Comparison of ENCODE assay signal across 9 cellular contexts in the genomic region with DNA sequence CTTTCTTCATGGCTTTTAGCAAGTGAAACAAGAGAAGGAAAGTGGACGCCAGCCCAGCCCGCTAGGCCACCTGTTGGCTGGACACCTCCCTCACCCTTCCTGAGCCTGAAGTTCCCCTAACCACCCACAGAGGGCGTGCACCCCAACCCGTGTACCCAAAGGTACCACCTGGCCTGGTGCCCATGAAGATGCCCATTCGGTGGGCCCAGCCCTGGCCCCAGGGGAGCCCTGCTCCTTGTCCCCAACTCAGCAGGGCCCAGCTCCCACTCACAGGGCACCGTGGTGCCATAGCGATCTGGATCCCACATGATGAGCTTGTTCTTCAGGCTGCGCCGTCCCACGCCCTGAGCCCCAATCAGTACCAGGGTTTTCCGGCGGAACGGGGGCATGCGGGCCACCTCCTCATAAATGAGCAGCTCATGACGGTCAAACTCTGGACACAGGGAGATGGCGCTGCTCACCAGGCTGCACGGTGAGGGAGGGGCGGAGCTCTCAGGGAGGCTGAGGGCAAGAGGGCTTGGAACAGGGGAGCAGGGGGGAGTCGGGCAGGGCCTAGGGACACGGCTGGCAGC. TPM values are rescaled to one million over a fixed set of nuclear protein-coding genes. Genes with fewer than 3 reads are reported as not detected.
DNase-seq lines count a peak whose midpoint lies in the region; ATAC-seq and TF ChIP-seq lines count a peak whose summit lies in the region.
"Had no signal": no experiment of that assay in that cellular context is flagged by ENCODE, and none has a peak within 500 bp of the region (broad histone marks: within the 10 kb centered on the region; RNA-seq: fewer than 3 reads in every experiment).

No MANE protein-coding gene starts in this region.

- H3K27ac ChIP-seq in OCI-LY7 (ENCODE audit: low read depth, low read length, poor library complexity, severe bottlenecking) = no peak overlapping the region

- no peak overlapping the region for H3K4me2 ChIP-seq in OCI-LY7 (ENCODE audit: low read length)

- H3K36me3 ChIP-seq in OCI-LY7 (ENCODE audit: insufficient read depth, low read length) = no peaks in the 10 kb centered on the region

- H3K4me1 ChIP-seq in OCI-LY7 (ENCODE audit: insufficient read depth, low read length, poor library complexity, severe bottlenecking) = no peaks in the 10 kb centered on the region

- BruUV-seq in OCI-LY7 (replicated peaks; lab: Mats Ljungman, UMichigan) = no TSS peak

- intact Hi-C loops in OCI-LY7 (cut with micrococcal nuclease; ENCODE audit: unreplicated experiment) = loop anchor here (2.0 kb wide), 1 partner anchor 114 kb away; no protein-coding TSS in a partner anchor
- intact Hi-C loops in left cardiac atrium (cut with DNase I) = no loop called here

- H3K4me3 ChIP-seq in OCI-LY7 (ENCODE audit: low read depth, low read length, poor library complexity, severe bottlenecking) = no peak overlapping the region

- ATAC-seq in left cardiac atrium = no peak
- no peak for ATAC-seq in GM18517 (IDR thresholded peaks at IDR 0.05; ENCODE audit: unreplicated experiment)

- no peaks in the 10 kb centered on the region for H3K9me3 ChIP-seq in OCI-LY7 (ENCODE audit: low read length)

- no peaks in the 10 kb centered on the region for H4K20me1 ChIP-seq in OCI-LY7 (ENCODE audit: insufficient read depth, low read length)

- CTCF ChIA-PET in OCI-LY7 (lab: Charles Lee; ENCODE audit: unreplicated experiment) = no interaction called here

- H3K79me2 ChIP-seq in OCI-LY7 (ENCODE audit: insufficient read depth, low read depth, low read length) = no peaks in the 10 kb centered on the region

- H3K9me2 ChIP-seq in OCI-LY7 (ENCODE audit: insufficient read depth, low read length) = no peaks in the 10 kb centered on the region

- peak; percentile 91 for TF ChIP-seq CTCF in GM12873 (IDR thresholded peaks at IDR 0.05; ENCODE audit: insufficient read depth, low read depth, low read length, missing control alignments)
- peak; percentile 81 for TF ChIP-seq CTCF in OCI-LY7 (conservative IDR thresholded peaks at IDR 0.05; ENCODE audit: low read length)

- POLR2A ChIA-PET in OCI-LY7 (lab: Charles Lee) = no interaction called here

- DNase-seq in 8988T = peak; percentile 72
- DNase-seq in OCI-LY7 (ENCODE audit: low spot score) = peak; percentile 37
- DNase-seq in activated effector memory CD4-positive, alpha-beta T cell treated with anti-CD3 and anti-CD28 coated beads, Interleukin-2, amount 50 U/mL, for 16 hours = peak; percentile 81
- peak; percentile 49 for DNase-seq in left cardiac atrium
- peak; percentile 15 to 32 for DNase-seq in stimulated activated CD4-positive, alpha-beta T cell treated with anti-CD3 and anti-CD28 coated beads, Interleukin-1b, Interleukin-23, amount 100 ng/mL, for 4 hours (ENCODE audit: low read depth in 2 of 2)
- DNase-seq in inferior parietal cortex (ENCODE audit: extremely low spot score) = no peak
- DNase-seq: stimulated activated naive B cell treated with anti-CD40 and anti-IgM and Interleukin-4, amounts not matched to agents 10 μg/mL and 1 μg/mL and 100 μg/mL, for 72 hours had no signal

- H2AFZ ChIP-seq in OCI-LY7 (ENCODE audit: low read length) = no peak overlapping the region

RNA-seq across cellular contexts. Expression of gene MPP2, which starts 26.8 kb away (rescaled TPM):
- total RNA-seq in OCI-LY7 (2014; rRNA removed; shearing (Covaris generic)) = 0.16 and 0.39 TPM in 2 replicates
- 0.63 and 0.67 TPM in 2 replicates for total RNA-seq in OCI-LY7 (2022)
- total RNA-seq in left cardiac atrium = 10 to 100 TPM; 10.7 to 15.9 TPM

RNA-seq across cellular contexts. Expression of gene CD300LG, which starts 33.5 kb away (rescaled TPM):
- total RNA-seq in OCI-LY7 (2014; rRNA removed; shearing (Covaris generic)) = not detected in 2 replicates
- not detected in 2 replicates for total RNA-seq in OCI-LY7 (2022)
- 10 to 100 TPM; 14.5 to 15.0 TPM for total RNA-seq in left cardiac atrium

RNA-seq across cellular contexts. Expression of gene MPP3, which starts 47.6 kb away (rescaled TPM):
- total RNA-seq in OCI-LY7 (2014; rRNA removed; shearing (Covaris generic)) = not detected in 2 replicates
- total RNA-seq in OCI-LY7 (2022) = not detected in 2 replicates
- total RNA-seq in left cardiac atrium = 10 to 100 TPM; 30.7 to 74.2 TPM

Comparison
In these comparisons a context has a peak if more than half of its experiments do, and no peak if none do; other contexts are left out.
1. RNA of gene MPP2, which starts 26.8 kb away (total RNA-seq): 10.7 to 15.9 TPM in left cardiac atrium; 0.16 to 0.67 TPM in OCI-LY7; every median in the first group is over 4 times any median in the second.
2. RNA of gene CD300LG, which starts 33.5 kb away (total RNA-seq): 14.5 to 15.0 TPM in left cardiac atrium; not detected in OCI-LY7; every median in the first group is over 10 times any median in the second.
3. RNA of gene MPP3, which starts 47.6 kb away (total RNA-seq): 30.7 to 74.2 TPM in left cardiac atrium; not detected in OCI-LY7; every median in the first group is over 10 times any median in the second.